ENCODE assay signal across 20 cellular contexts in the genomic region with DNA sequence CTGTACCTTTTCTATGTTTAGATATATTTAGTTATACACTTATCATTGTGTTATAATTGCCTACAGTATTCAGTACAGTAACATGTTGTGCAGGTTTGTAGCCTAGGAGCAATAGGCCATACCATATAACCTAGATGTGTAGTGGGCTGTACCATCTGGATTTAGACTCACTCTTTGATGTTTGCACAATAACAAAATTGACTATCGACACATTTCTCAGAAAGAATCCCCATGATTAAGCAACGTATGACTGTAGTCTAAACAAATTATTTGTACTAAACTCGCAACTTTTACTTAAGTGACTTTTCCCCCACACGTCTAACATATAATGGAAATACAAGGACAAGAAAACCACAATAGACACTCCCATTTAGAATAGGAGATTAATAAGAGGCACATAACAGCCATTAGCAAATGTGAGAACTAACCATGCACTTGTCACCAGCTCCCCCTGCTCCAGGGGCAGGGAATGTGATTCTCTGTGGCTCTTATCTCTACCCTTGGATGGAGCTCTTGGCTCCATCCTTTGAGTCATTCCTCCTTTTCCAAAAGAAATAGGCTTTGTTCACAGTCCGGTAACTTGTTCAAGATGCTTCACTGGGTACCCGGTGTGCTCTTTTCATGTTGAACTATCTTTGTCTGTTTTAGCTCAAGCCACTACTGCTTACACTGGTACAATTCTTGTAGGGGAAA. TPM values are rescaled to one million over a fixed set of nuclear protein-coding genes. Genes with fewer than 3 reads are reported as not detected.
A peak's percentile ranks its signal among the peaks of the same experiment; 100 is the strongest.
DNase-seq lines count a peak whose midpoint lies in the region; ATAC-seq, FAIRE-seq and TF ChIP-seq lines count a peak whose summit lies in the region.
"Had no signal": no experiment of that assay in that cellular context is flagged by ENCODE, and none has a peak within 500 bp of the region (broad histone marks: within the 10 kb centered on the region; RNA-seq: fewer than 3 reads in every experiment).

No MANE protein-coding gene starts in this region.

- no peaks in the 10 kb centered on the region for H3K9me1 ChIP-seq in K562 (ENCODE audit: control insufficient read depth, insufficient read depth, low read length)

- H4K20me1 ChIP-seq in K562 (replicated peaks; ENCODE audit: control insufficient read depth, insufficient read depth, low read length) = no peaks in the 10 kb centered on the region

- no peaks in the 10 kb centered on the region for H3K9me3 ChIP-seq in heart left ventricle
- no peaks in the 10 kb centered on the region for H3K9me3 ChIP-seq in K562 (replicated peaks; ENCODE audit: control insufficient read depth, insufficient read depth, low read depth, low read length)
- H3K9me3 ChIP-seq: SJSA1 had no signal

- DNase-seq in Right ventricle myocardium inferior (ENCODE audit: missing footprints) = no peak
- no peak for DNase-seq in heart left ventricle
- peak; percentile 70 for DNase-seq in Caki2 (ENCODE audit: low read depth)
- no peak for DNase-seq in K562 (ENCODE audit: extremely low read depth in 1 of 4, low spot score in 3 of 4)
- peak; percentile 42 for DNase-seq in renal cortical epithelial cell (ENCODE audit: low read depth)
- DNase-seq in occipital lobe (lab: John Stamatoyannopoulos, UW) = no peak
- no peak for DNase-seq in stimulated activated CD4-positive, alpha-beta T cell treated with anti-CD3 and anti-CD28 coated beads, Interleukin-1b, Interleukin-23, amount 100 ng/mL, for 48 hours
- DNase-seq: 8988T, AML-193, EL, GF-D8, Kasumi-1, NCI-H1048, NCI-H1417 treated with DMSO at 0.1 percent for 48 hours, NCI-H187, NCI-H2107, NCI-H510A, NCI-H748 treated with DMSO at 0.1 percent for 48 hours, PC-9 had no signal

- H3K36me3 ChIP-seq in heart left ventricle (no peaks in the 10 kb centered on the region), K562 (ENCODE audit: control insufficient read depth, insufficient read depth, low read length) (no peaks in the 10 kb centered on the region)
- H3K36me3 ChIP-seq: SJSA1 had no signal

- intact Hi-C loops in Right ventricle myocardium inferior (cut with DNase I) = no loop called here
- intact Hi-C loops in heart left ventricle (cut with DNase I) = loop anchor here in 2 of 10 donors (10.0 kb wide), 1 partner anchor 49 kb away; no protein-coding TSS in a partner anchor
- intact Hi-C loops in K562 (cut with micrococcal nuclease) = no loop called here

- CTCF ChIA-PET in K562 (lab: Yijun Ruan, JAX; ENCODE audit: low intra/inter-chr PET ratio) = no interaction called here

- no peak for TF ChIP-seq EP300 in K562 (IDR thresholded peaks at IDR 0.05; ENCODE audit: low read length)

- ATAC-seq in Right ventricle myocardium inferior (peak; percentile 56), heart left ventricle (no peak), K562 (no peak)

- H3K4me1 ChIP-seq in heart left ventricle = peaks cover 0 to 26% (median 12%) of the 10 kb centered on the region in 12 donors
- peaks cover 12 to 16% of the 10 kb centered on the region in 2 experiments; a peak in 4 of 5 replicates for H3K4me1 ChIP-seq in K562 (replicated peaks in 1 of 2; ENCODE audit: control insufficient read depth in 2 of 2, insufficient read depth in 2 of 2, low read length in 2 of 2)
- H3K4me1 ChIP-seq: SJSA1 had no signal

- no TSS peak for BruUV-seq in K562 (replicated peaks; lab: Mats Ljungman, UMichigan)

- TF ChIP-seq RAD21 in K562 (CRISPR knock-in tag; conservative IDR thresholded peaks at IDR 0.05 in 1 of 2, IDR thresholded peaks at IDR 0.05 in 1 of 2) = no peak

- H3K4me2 ChIP-seq in K562 (ENCODE audit: insufficient read depth, low read length) = no peak overlapping the region
- H3K4me2 ChIP-seq: PC-9 had no signal

- H3K27ac ChIP-seq in heart left ventricle (no peak overlapping the region), K562 (ENCODE audit: extremely low read depth, low read depth, low read length) (no peak overlapping the region)
- H3K27ac ChIP-seq: PC-9, SJSA1 had no signal

- no peak overlapping the region for H2AFZ ChIP-seq in K562 (ENCODE audit: low read depth, low read length)
- H2AFZ ChIP-seq: PC-9 had no signal

- H3K4me3 ChIP-seq in heart left ventricle (no peak overlapping the region), K562 (no peak overlapping the region)
- H3K4me3 ChIP-seq: PC-9, SJSA1 had no signal

- H3K27me3 ChIP-seq in heart left ventricle = no peaks in the 10 kb centered on the region
- H3K27me3 ChIP-seq in K562 (ENCODE audit: control insufficient read depth in 2 of 2, insufficient read depth in 2 of 2, low read length in 2 of 2) = no peaks in the 10 kb centered on the region
- H3K27me3 ChIP-seq: SJSA1 had no signal

- no peak for TF ChIP-seq POLR2A in heart left ventricle (IDR thresholded peaks at IDR 0.05)
- TF ChIP-seq POLR2A in K562 (conservative IDR thresholded peaks at IDR 0.05) = no peak

- TF ChIP-seq CTCF in heart left ventricle (IDR thresholded peaks at IDR 0.05) = no peak
- no peak for TF ChIP-seq CTCF in K562 (IDR thresholded peaks at IDR 0.05 in 2 of 3, conservative IDR thresholded peaks at IDR 0.05 in 1 of 3; ENCODE audit: insufficient read depth in 2 of 3, low read depth in 1 of 3, low read length in 3 of 3)

- no peak overlapping the region for H3K9ac ChIP-seq in K562 (ENCODE audit: insufficient read depth in 1 of 2, low read depth in 2 of 2, low read length in 2 of 2)

- in situ Hi-C loops in Caki2 (cut with HindIII; ENCODE audit: low pct_unique_long_range_greater_than_20kb, low sequenced_read_pairs) = no loop called here
- in situ Hi-C loops in K562 (cut with MboI) = no loop called here

- no peak for FAIRE-seq in K562 (lab: Jason Lieb, UNC)

- H3K79me2 ChIP-seq in K562 (ENCODE audit: control insufficient read depth, insufficient read depth, low read length) = no peaks in the 10 kb centered on the region

- 71 to 84% (median 72%) methylated on average over 6 of the region's 6 CpGs for WGBS in heart left ventricle, 4 donors
- 69% methylated on average over 6 of the region's 6 CpGs for WGBS in K562 (ENCODE audit: insufficient coverage, low coverage, missing lambda C conversion rate)

- POLR2A ChIA-PET in K562 (lab: Yijun Ruan, JAX) = interaction anchor here (0.7 kb wide), 1 partner anchor 88 kb away, joined by 4 read pairs; no protein-coding TSS in a partner anchor

TF ChIP-seq in K562, 482 proteins besides CTCF, POLR2A, EP300 and RAD21 (continues in another document):
- TF ChIP-seq, protein P1, sequence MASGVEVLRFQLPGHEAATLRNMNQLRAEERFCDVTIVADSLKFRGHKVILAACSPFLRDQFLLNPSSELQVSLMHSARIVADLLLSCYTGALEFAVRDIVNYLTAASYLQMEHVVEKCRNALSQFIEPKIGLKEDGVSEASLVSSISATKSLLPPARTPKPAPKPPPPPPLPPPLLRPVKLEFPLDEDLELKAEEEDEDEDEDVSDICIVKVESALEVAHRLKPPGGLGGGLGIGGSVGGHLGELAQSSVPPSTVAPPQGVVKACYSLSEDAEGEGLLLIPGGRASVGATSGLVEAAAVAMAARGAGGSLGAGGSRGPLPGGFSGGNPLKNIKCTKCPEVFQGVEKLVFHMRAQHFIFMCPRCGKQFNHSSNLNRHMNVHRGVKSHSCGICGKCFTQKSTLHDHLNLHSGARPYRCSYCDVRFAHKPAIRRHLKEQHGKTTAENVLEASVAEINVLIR (CRISPR knock-in tag; IDR thresholded peaks at IDR 0.05) = no peak
- no peak for TF ChIP-seq ZNF766 (CRISPR knock-in tag; conservative IDR thresholded peaks at IDR 0.05)
- no peak for TF ChIP-seq ZNF830 (CRISPR knock-in tag; IDR thresholded peaks at IDR 0.05)
- TF ChIP-seq STAT5A (IDR thresholded peaks at IDR 0.05; ENCODE audit: borderline replicate concordance, low read length) = no peak
- no peak for TF ChIP-seq ZSCAN29 (IDR thresholded peaks at IDR 0.05)

RNA-seq across cellular contexts. Expression of a gene that starts 8.6 kb away (rescaled TPM):
- total RNA-seq in Right ventricle myocardium inferior (43.6 TPM), heart left ventricle (10 to 100 TPM; 27.4 to 73.3 (median 44.8) TPM), K562 (2014; rRNA removed) (7.1 and 8.7 TPM in 2 replicates), K562 (2014; rRNA removed; fragmentation: Illumina TruSeq; extraction: Trizol) (4.4 and 4.8 TPM in 2 replicates), K562 (2015; rRNA removed; fragmentation: Illumina TruSeq; extraction: Trizol) (3.7 and 4.1 TPM in 2 replicates), K562 (2021) (22.0 and 26.8 TPM in 2 replicates), renal cortical epithelial cell (37.7 and 113 TPM in 2 replicates), occipital lobe (1.2 TPM)
- polyA plus RNA-seq in heart left ventricle (10 to 100 TPM; 10.6 to 37.2 TPM), K562 (2011; rRNA removed) (9.6 and 10.1 TPM in 2 replicates), K562 (2014; fragmentation: Illumina TruSeq; extraction: Trizol) (21.4 and 23.8 TPM in 2 replicates), K562 (2014; fragmentation: Nextera tagmentation; extraction: Ambion mirVana) (1 to 10 TPM; 5.2 to 6.0 TPM), K562 (2014; rRNA removed) (10.7 and 13.2 TPM in 2 replicates)
- total RNA-seq in Caki2 (2014; rRNA removed; shearing (Covaris generic); ENCODE audit: low replicate concordance) = 38.5 and 41.6 TPM in 2 replicates
- 14.7 and 14.9 TPM in 2 replicates for total RNA-seq in K562 (2011; cell fraction: chromatin; rRNA removed; ENCODE audit: low replicate concordance)
- 17.9 and 22.7 TPM in 2 replicates for total RNA-seq in K562 (2011; cell fraction: nucleolus; rRNA removed)
- total RNA-seq in K562 (2011; cell fraction: nucleoplasm; rRNA removed) = 32.8 and 52.0 TPM in 2 replicates
- polyA plus RNA-seq in K562 (2011; cell fraction: cytosol; rRNA removed) = 13.7 and 14.3 TPM in 2 replicates
- polyA plus RNA-seq in K562 (2011; cell fraction: nucleus; rRNA removed) = 5.3 and 6.6 TPM in 2 replicates
- 16.9 and 32.7 TPM in 2 replicates for polyA plus RNA-seq in K562 (2012)
- polyA minus RNA-seq in K562 (2011; rRNA and poly(A)+ RNA removed) = 16.0 and 18.9 TPM in 2 replicates
- 15.1 and 15.4 TPM in 2 replicates for polyA minus RNA-seq in K562 (2011; cell fraction: cytosol; rRNA and poly(A)+ RNA removed)
- 3.9 and 4.0 TPM in 2 replicates for polyA minus RNA-seq in K562 (2011; cell fraction: nucleus; rRNA and poly(A)+ RNA removed)

Comparison
In these comparisons a context has a peak if more than half of its experiments do, and no peak if none do; other contexts are left out.
1. DNase-seq: peak in Caki2 (single experiment) and renal cortical epithelial cell (single experiment); none in Right ventricle myocardium inferior (single experiment), heart left ventricle (0 of 5), K562 (0 of 4), occipital lobe (single experiment) and stimulated activated CD4-positive, alpha-beta T cell treated with anti-CD3 and anti-CD28 coated beads, Interleukin-1b, Interleukin-23, amount 100 ng/mL, for 48 hours (single experiment).